ENCODE assay signal across 1 cellular context in genomic region chr13:40672310-40673060, GRCh38.
TF ChIP-seq lines count a peak whose summit lies in the region.

No MANE protein-coding gene starts in this region.

TF ChIP-seq in K562, 482 proteins besides CTCF, POLR2A, EP300 and RAD21 (continued from another document and continues in another):
- TF ChIP-seq, protein P1, sequence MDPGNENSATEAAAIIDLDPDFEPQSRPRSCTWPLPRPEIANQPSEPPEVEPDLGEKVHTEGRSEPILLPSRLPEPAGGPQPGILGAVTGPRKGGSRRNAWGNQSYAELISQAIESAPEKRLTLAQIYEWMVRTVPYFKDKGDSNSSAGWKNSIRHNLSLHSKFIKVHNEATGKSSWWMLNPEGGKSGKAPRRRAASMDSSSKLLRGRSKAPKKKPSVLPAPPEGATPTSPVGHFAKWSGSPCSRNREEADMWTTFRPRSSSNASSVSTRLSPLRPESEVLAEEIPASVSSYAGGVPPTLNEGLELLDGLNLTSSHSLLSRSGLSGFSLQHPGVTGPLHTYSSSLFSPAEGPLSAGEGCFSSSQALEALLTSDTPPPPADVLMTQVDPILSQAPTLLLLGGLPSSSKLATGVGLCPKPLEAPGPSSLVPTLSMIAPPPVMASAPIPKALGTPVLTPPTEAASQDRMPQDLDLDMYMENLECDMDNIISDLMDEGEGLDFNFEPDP (CRISPR knock-in tag; IDR thresholded peaks at IDR 0.05): no peak
- TF ChIP-seq TCF3 (CRISPR knock-in tag; IDR thresholded peaks at IDR 0.05) (peak; percentile 81), ZNF121 (CRISPR knock-in tag; conservative IDR thresholded peaks at IDR 0.05) (no peak), ZNF217 (CRISPR knock-in tag; IDR thresholded peaks at IDR 0.05) (no peak), ZNF134 (CRISPR knock-in tag; conservative IDR thresholded peaks at IDR 0.05) (no peak), LEF1 (IDR thresholded peaks at IDR 0.05) (0 out of 2 replicates have a peak, but pooled peaks have one; percentile 36), ZFP36 (IDR thresholded peaks at IDR 0.05; ENCODE audit: low read depth, low read length, partially characterized antibody) (no peak), HNRNPUL1 (IDR thresholded peaks at IDR 0.05; ENCODE audit: low read length) (no peak), ZNF766 (CRISPR knock-in tag; conservative IDR thresholded peaks at IDR 0.05) (no peak; the same call in 1 of the 2 replicates), CREB1 (IDR thresholded peaks at IDR 0.05) (no peak), CREB1 (CRISPR knock-in tag; IDR thresholded peaks at IDR 0.05) (no peak), ZNF395 (CRISPR knock-in tag; IDR thresholded peaks at IDR 0.05) (no peak), MAFG (tag; conservative IDR thresholded peaks at IDR 0.05) (peak; percentile 73), BHLHE40 (IDR thresholded peaks at IDR 0.05; ENCODE audit: low read length) (no peak), KAT2B (IDR thresholded peaks at IDR 0.05; ENCODE audit: low read depth, low read length) (no peak), ZNF165 (CRISPR knock-in tag; IDR thresholded peaks at IDR 0.05; ENCODE audit: borderline replicate concordance) (no peak), SRSF1 (IDR thresholded peaks at IDR 0.05; ENCODE audit: low read depth, low read length) (no peak), FOXK2 (conservative IDR thresholded peaks at IDR 0.05 in 1 of 2, IDR thresholded peaks at IDR 0.05 in 1 of 2; ENCODE audit: low read depth in 2 of 2) (peak; percentile 67 to 76), ZNF785 (CRISPR knock-in tag; IDR thresholded peaks at IDR 0.05) (no peak), ADNP (tag; IDR thresholded peaks at IDR 0.05) (no peak), MYBL2 (IDR thresholded peaks at IDR 0.05; ENCODE audit: low read depth) (no peak), MYBL2 (CRISPR knock-in tag; IDR thresholded peaks at IDR 0.05; ENCODE audit: borderline replicate concordance) (no peak), E2F3 (CRISPR knock-in tag; IDR thresholded peaks at IDR 0.05) (no peak), DNMT1 (IDR thresholded peaks at IDR 0.05) (no peak), TFAM (CRISPR knock-in tag; conservative IDR thresholded peaks at IDR 0.05) (no peak), GABPB2 (CRISPR knock-in tag; conservative IDR thresholded peaks at IDR 0.05) (no peak), KLF13 (tag; IDR thresholded peaks at IDR 0.05; ENCODE audit: borderline replicate concordance, low read depth) (no peak), ZC3H11A (IDR thresholded peaks at IDR 0.05; ENCODE audit: low read depth, low read length) (no peak), PCBP1 (IDR thresholded peaks at IDR 0.05; ENCODE audit: low read depth, low read length, poor library complexity, severe bottlenecking) (no peak), ESRRA (IDR thresholded peaks at IDR 0.05; ENCODE audit: borderline replicate concordance, low read depth) (no peak), GMEB1 (CRISPR knock-in tag; IDR thresholded peaks at IDR 0.05) (no peak), TFAP4 (CRISPR knock-in tag; IDR thresholded peaks at IDR 0.05; ENCODE audit: borderline replicate concordance) (no peak), TBL1XR1 (IDR thresholded peaks at IDR 0.05; ENCODE audit: low read length in 2 of 2) (no peak), NELFE (IDR thresholded peaks at IDR 0.05; ENCODE audit: insufficient read depth, insufficient read length) (no peak), ZZZ3 (IDR thresholded peaks at IDR 0.05) (no peak), SRF (CRISPR knock-in tag; IDR thresholded peaks at IDR 0.05) (no peak), SMARCB1 (IDR thresholded peaks at IDR 0.05; ENCODE audit: insufficient read length, low read depth) (no peak), RUNX1 (IDR thresholded peaks at IDR 0.05; ENCODE audit: low read depth) (no peak), COPS2 (conservative IDR thresholded peaks at IDR 0.05) (no peak), HDAC2 (IDR thresholded peaks at IDR 0.05) (peak; percentile 34; the same call in 1 of the 2 replicates), ZNF696 (CRISPR knock-in tag; conservative IDR thresholded peaks at IDR 0.05) (no peak), ZKSCAN3 (CRISPR knock-in tag; IDR thresholded peaks at IDR 0.05) (no peak), LARP7 (IDR thresholded peaks at IDR 0.05) (no peak), ILF3 (IDR thresholded peaks at IDR 0.05; ENCODE audit: borderline replicate concordance) (no peak), MEF2D (tag; conservative IDR thresholded peaks at IDR 0.05; ENCODE audit: low read depth) (no peak), ZBTB11 (CRISPR knock-in tag; IDR thresholded peaks at IDR 0.05) (no peak), STAG1 (CRISPR knock-in tag; IDR thresholded peaks at IDR 0.05; ENCODE audit: borderline replicate concordance) (no peak), ZNF444 (CRISPR knock-in tag; IDR thresholded peaks at IDR 0.05) (no peak), MTA1 (IDR thresholded peaks at IDR 0.05; ENCODE audit: borderline replicate concordance) (no peak), E2F6 (IDR thresholded peaks at IDR 0.05; ENCODE audit: borderline replicate concordance in 1 of 2, extremely low read depth in 1 of 2, insufficient read depth in 1 of 2, insufficient read length in 1 of 2, low read depth in 1 of 2, low read length in 1 of 2, poor library complexity in 1 of 2, severe bottlenecking in 1 of 2) (no peak)
- TF ChIP-seq, protein P2, sequence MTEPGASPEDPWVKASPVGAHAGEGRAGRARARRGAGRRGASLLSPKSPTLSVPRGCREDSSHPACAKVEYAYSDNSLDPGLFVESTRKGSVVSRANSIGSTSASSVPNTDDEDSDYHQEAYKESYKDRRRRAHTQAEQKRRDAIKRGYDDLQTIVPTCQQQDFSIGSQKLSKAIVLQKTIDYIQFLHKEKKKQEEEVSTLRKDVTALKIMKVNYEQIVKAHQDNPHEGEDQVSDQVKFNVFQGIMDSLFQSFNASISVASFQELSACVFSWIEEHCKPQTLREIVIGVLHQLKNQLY (CRISPR knock-in tag; conservative IDR thresholded peaks at IDR 0.05): no peak
- TF ChIP-seq, protein P3, sequence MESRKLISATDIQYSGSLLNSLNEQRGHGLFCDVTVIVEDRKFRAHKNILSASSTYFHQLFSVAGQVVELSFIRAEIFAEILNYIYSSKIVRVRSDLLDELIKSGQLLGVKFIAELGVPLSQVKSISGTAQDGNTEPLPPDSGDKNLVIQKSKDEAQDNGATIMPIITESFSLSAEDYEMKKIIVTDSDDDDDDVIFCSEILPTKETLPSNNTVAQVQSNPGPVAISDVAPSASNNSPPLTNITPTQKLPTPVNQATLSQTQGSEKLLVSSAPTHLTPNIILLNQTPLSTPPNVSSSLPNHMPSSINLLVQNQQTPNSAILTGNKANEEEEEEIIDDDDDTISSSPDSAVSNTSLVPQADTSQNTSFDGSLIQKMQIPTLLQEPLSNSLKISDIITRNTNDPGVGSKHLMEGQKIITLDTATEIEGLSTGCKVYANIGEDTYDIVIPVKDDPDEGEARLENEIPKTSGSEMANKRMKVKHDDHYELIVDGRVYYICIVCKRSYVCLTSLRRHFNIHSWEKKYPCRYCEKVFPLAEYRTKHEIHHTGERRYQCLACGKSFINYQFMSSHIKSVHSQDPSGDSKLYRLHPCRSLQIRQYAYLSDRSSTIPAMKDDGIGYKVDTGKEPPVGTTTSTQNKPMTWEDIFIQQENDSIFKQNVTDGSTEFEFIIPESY (CRISPR knock-in tag; IDR thresholded peaks at IDR 0.05): no peak
- TF ChIP-seq, protein P4, sequence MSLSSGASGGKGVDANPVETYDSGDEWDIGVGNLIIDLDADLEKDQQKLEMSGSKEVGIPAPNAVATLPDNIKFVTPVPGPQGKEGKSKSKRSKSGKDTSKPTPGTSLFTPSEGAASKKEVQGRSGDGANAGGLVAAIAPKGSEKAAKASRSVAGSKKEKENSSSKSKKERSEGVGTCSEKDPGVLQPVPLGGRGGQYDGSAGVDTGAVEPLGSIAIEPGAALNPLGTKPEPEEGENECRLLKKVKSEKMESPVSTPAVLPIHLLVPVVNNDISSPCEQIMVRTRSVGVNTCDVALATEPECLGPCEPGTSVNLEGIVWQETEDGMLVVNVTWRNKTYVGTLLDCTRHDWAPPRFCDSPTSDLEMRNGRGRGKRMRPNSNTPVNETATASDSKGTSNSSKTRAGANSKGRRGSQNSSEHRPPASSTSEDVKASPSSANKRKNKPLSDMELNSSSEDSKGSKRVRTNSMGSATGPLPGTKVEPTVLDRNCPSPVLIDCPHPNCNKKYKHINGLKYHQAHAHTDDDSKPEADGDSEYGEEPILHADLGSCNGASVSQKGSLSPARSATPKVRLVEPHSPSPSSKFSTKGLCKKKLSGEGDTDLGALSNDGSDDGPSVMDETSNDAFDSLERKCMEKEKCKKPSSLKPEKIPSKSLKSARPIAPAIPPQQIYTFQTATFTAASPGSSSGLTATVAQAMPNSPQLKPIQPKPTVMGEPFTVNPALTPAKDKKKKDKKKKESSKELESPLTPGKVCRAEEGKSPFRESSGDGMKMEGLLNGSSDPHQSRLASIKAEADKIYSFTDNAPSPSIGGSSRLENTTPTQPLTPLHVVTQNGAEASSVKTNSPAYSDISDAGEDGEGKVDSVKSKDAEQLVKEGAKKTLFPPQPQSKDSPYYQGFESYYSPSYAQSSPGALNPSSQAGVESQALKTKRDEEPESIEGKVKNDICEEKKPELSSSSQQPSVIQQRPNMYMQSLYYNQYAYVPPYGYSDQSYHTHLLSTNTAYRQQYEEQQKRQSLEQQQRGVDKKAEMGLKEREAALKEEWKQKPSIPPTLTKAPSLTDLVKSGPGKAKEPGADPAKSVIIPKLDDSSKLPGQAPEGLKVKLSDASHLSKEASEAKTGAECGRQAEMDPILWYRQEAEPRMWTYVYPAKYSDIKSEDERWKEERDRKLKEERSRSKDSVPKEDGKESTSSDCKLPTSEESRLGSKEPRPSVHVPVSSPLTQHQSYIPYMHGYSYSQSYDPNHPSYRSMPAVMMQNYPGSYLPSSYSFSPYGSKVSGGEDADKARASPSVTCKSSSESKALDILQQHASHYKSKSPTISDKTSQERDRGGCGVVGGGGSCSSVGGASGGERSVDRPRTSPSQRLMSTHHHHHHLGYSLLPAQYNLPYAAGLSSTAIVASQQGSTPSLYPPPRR (CRISPR knock-in tag; IDR thresholded peaks at IDR 0.05; ENCODE audit: borderline replicate concordance): no peak
- TF ChIP-seq, protein P5, sequence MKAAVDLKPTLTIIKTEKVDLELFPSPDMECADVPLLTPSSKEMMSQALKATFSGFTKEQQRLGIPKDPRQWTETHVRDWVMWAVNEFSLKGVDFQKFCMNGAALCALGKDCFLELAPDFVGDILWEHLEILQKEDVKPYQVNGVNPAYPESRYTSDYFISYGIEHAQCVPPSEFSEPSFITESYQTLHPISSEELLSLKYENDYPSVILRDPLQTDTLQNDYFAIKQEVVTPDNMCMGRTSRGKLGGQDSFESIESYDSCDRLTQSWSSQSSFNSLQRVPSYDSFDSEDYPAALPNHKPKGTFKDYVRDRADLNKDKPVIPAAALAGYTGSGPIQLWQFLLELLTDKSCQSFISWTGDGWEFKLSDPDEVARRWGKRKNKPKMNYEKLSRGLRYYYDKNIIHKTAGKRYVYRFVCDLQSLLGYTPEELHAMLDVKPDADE (conservative IDR thresholded peaks at IDR 0.05; ENCODE audit: control insufficient read depth, low read depth, low read length): no peak
